ENCODE assay signal across 11 cellular contexts in the genomic region with DNA sequence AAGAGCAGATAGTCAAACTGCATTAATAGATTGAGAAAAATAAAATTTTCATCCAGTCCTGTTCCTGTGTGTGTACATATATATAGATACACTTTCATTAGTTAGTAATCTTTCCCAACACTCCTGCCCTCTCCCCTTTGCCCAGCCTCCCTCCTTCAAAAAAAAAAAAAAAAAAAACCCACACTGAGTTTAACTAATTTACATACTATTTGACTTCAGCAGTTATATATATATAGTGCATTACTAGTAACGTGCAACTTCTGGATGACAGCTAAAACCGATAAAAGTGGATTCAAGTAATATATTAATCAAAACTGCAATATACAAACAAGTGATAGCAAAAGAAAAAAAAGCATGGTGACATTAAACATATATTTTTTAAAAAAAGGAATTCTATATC. TPM values are rescaled to one million over a fixed set of nuclear protein-coding genes. Genes with fewer than 3 reads are reported as not detected.
DNase-seq lines count a peak whose midpoint lies in the region; ATAC-seq and TF ChIP-seq lines count a peak whose summit lies in the region.
"Had no signal": no experiment of that assay in that cellular context is flagged by ENCODE, and none has a peak within 500 bp of the region (broad histone marks: within the 10 kb centered on the region; RNA-seq: fewer than 3 reads in every experiment).

No MANE protein-coding gene starts in this region.

- POLR2A ChIA-PET in activated CD4-positive, alpha-beta T cell treated with anti-CD3 and anti-CD28 coated beads for 36 hours (lab: Charles Lee) = no interaction called here

- H3K27ac ChIP-seq in GM23338 (ENCODE audit: low read depth) = no peak overlapping the region
- H3K27ac ChIP-seq in angular gyrus (ENCODE audit: low read depth, low read length) = peak overlapping the region; percentile 68
- H3K27ac ChIP-seq in gastrocnemius medialis = peak overlapping the region; percentile 86 to 92 (median 88)

- no peaks in the 10 kb centered on the region for H3K9me2 ChIP-seq in GM23338 (ENCODE audit: insufficient read depth)

- H4K20me1 ChIP-seq in GM23338 (replicated peaks; ENCODE audit: insufficient read depth) = no peaks in the 10 kb centered on the region

- CTCF ChIA-PET in activated CD4-positive, alpha-beta T cell treated with anti-CD3 and anti-CD28 coated beads for 36 hours (lab: Charles Lee) = interaction anchor here (0.7 kb wide), 1 partner anchor 671 kb away, joined by 3 read pairs; no protein-coding TSS in a partner anchor

- no peak for TF ChIP-seq POLR2A in gastrocnemius medialis (IDR thresholded peaks at IDR 0.05)

- H3F3A ChIP-seq in GM23338 (replicated peaks; ENCODE audit: low read depth) = no peaks in the 10 kb centered on the region

- peaks cover 50% of the 10 kb centered on the region for H3K4me1 Mint-ChIP-seq in GM23338
- peaks cover 4% of the 10 kb centered on the region for H3K4me1 Mint-ChIP-seq in activated CD4-positive, alpha-beta T cell treated with anti-CD3 and anti-CD28 coated beads for 36 hours

- H3K4me3 Mint-ChIP-seq in GM23338 = peak overlapping the region; percentile 91
- H3K4me3 Mint-ChIP-seq in activated CD4-positive, alpha-beta T cell treated with anti-CD3 and anti-CD28 coated beads for 36 hours = no peak overlapping the region
- H3K4me3 Mint-ChIP-seq: naive thymus-derived CD8-positive, alpha-beta T cell had no signal

- ATAC-seq in GM23338 = no peak
- ATAC-seq in gastrocnemius medialis = no peak
- no peak for ATAC-seq in activated CD4-positive, alpha-beta T cell treated with anti-CD3 and anti-CD28 coated beads for 36 hours
- ATAC-seq: naive thymus-derived CD8-positive, alpha-beta T cell had no signal

- peaks cover 61% of the 10 kb centered on the region for H3K79me2 ChIP-seq in GM23338 (replicated peaks; ENCODE audit: insufficient read depth)

- no peaks in the 10 kb centered on the region for H3K36me3 Mint-ChIP-seq in GM23338 (ENCODE audit: low read depth)
- no peaks in the 10 kb centered on the region for H3K36me3 Mint-ChIP-seq in activated CD4-positive, alpha-beta T cell treated with anti-CD3 and anti-CD28 coated beads for 36 hours (ENCODE audit: low read depth)
- H3K36me3 Mint-ChIP-seq: naive thymus-derived CD8-positive, alpha-beta T cell had no signal

- no peak overlapping the region for H3K27ac Mint-ChIP-seq in GM23338
- no peak overlapping the region for H3K27ac Mint-ChIP-seq in activated CD4-positive, alpha-beta T cell treated with anti-CD3 and anti-CD28 coated beads for 36 hours
- H3K27ac Mint-ChIP-seq: naive thymus-derived CD8-positive, alpha-beta T cell had no signal

- no peaks in the 10 kb centered on the region for H3K9me3 Mint-ChIP-seq in GM23338
- H3K9me3 Mint-ChIP-seq in activated CD4-positive, alpha-beta T cell treated with anti-CD3 and anti-CD28 coated beads for 36 hours (ENCODE audit: low read depth) = no peaks in the 10 kb centered on the region

- in situ Hi-C loops in gastrocnemius medialis (cut with MboI; ENCODE audit: low sequenced_read_pairs in 4 of 4) = no loop called here

- DNase-seq in GM23338 (ENCODE audit: low spot score) (no peak), gastrocnemius medialis (no peak), NCI-H128 (lab: John Stamatoyannopoulos, UW; ENCODE audit: unreplicated experiment) (no peak), NOMO-1 (lab: John Stamatoyannopoulos, UW; ENCODE audit: unreplicated experiment in 2 of 2) (no peak), NCI-H345 (lab: John Stamatoyannopoulos, UW) (no peak)
- DNase-seq in activated CD4-positive, alpha-beta T cell treated with anti-CD3 and anti-CD28 coated beads for 36 hours = no peak
- DNase-seq: Caco-2; naive thymus-derived CD8-positive, alpha-beta T cell; NCI-H510A treated with DMSO at 0.1 percent for 48 hours had no signal

- no peaks in the 10 kb centered on the region for H3K9me3 ChIP-seq in iPS-15b (ENCODE audit: control insufficient read depth, insufficient read depth, low read length)
- no peaks in the 10 kb centered on the region for H3K9me3 ChIP-seq in gastrocnemius medialis
- H3K9me3 ChIP-seq: Caco-2 had no signal

- intact Hi-C loops in gastrocnemius medialis (cut with DNase I; ENCODE audit: low total_unique reads) = loop anchor here (5.0 kb wide), 1 partner anchor 387 kb away; no protein-coding TSS in a partner anchor
- intact Hi-C loops in activated CD4-positive, alpha-beta T cell treated with anti-CD3 and anti-CD28 coated beads for 36 hours (cut with DNase I, micrococcal nuclease) = no loop called here

- H3K4me3 ChIP-seq in GM23338 (peak overlapping the region; percentile 80), iPS-15b (ENCODE audit: low read depth, low read length) (peak overlapping the region; percentile 81), gastrocnemius medialis (peak overlapping the region; percentile 70 to 78 (median 77))

- peaks cover 43% of the 10 kb centered on the region for H3K4me1 ChIP-seq in GM23338 (ENCODE audit: insufficient read depth)
- H3K4me1 ChIP-seq in iPS-15b (ENCODE audit: control insufficient read depth, insufficient read depth, low read length) = peaks cover 3% of the 10 kb centered on the region
- H3K4me1 ChIP-seq in gastrocnemius medialis = peaks cover 0 to 6% of the 10 kb centered on the region in 2 donors
- H3K4me1 ChIP-seq: Caco-2 had no signal

- H2AFZ ChIP-seq in GM23338 = no peak overlapping the region

- H3K27me3 Mint-ChIP-seq in GM23338 (ENCODE audit: insufficient read depth, low read depth, poor library complexity) = peaks cover 4% of the 10 kb centered on the region
- peaks cover 22% of the 10 kb centered on the region for H3K27me3 Mint-ChIP-seq in activated CD4-positive, alpha-beta T cell treated with anti-CD3 and anti-CD28 coated beads for 36 hours

- no peaks in the 10 kb centered on the region for H3K27me3 ChIP-seq in GM23338 (ENCODE audit: insufficient read depth)
- no peaks in the 10 kb centered on the region for H3K27me3 ChIP-seq in iPS-15b (ENCODE audit: control insufficient read depth, insufficient read depth, low read length)
- no peaks in the 10 kb centered on the region for H3K27me3 ChIP-seq in gastrocnemius medialis

- no peak overlapping the region for H3K9ac ChIP-seq in iPS-15b (ENCODE audit: low read depth, low read length)

- TF ChIP-seq CTCF in GM23338 (conservative IDR thresholded peaks at IDR 0.05; ENCODE audit: low read depth in 2 of 2) = no peak
- TF ChIP-seq CTCF in gastrocnemius medialis (IDR thresholded peaks at IDR 0.05 in 4 of 5, conservative IDR thresholded peaks at IDR 0.05 in 1 of 5) = no peak

- peak overlapping the region; percentile 88 for H3K4me2 ChIP-seq in GM23338

- H3K36me3 ChIP-seq in GM23338 (ENCODE audit: insufficient read depth) (no peaks in the 10 kb centered on the region), iPS-15b (ENCODE audit: control insufficient read depth, insufficient read depth, low read length) (no peaks in the 10 kb centered on the region), gastrocnemius medialis (no peaks in the 10 kb centered on the region)

TF ChIP-seq in GM23338, 12 proteins besides CTCF, POLR2A, EP300 and RAD21 (continues in another document):
- TF ChIP-seq CREB1 (CRISPR knock-in tag; IDR thresholded peaks at IDR 0.05; ENCODE audit: low read depth) (no peak), JUNB (IDR thresholded peaks at IDR 0.05; ENCODE audit: unreplicated experiment) (no peak), ZNF331 (CRISPR knock-in tag; IDR thresholded peaks at IDR 0.05; ENCODE audit: low read depth) (no peak), EZH2 (IDR thresholded peaks at IDR 0.05; ENCODE audit: low read depth, unreplicated experiment) (no peak), EZH2phosphoT487 (IDR thresholded peaks at IDR 0.05; ENCODE audit: unreplicated experiment) (no peak), POLR2AphosphoS5 (IDR thresholded peaks at IDR 0.05; ENCODE audit: low read depth) (no peak), STAT1 (IDR thresholded peaks at IDR 0.05; ENCODE audit: unreplicated experiment) (no peak)
- TF ChIP-seq, protein P1, sequence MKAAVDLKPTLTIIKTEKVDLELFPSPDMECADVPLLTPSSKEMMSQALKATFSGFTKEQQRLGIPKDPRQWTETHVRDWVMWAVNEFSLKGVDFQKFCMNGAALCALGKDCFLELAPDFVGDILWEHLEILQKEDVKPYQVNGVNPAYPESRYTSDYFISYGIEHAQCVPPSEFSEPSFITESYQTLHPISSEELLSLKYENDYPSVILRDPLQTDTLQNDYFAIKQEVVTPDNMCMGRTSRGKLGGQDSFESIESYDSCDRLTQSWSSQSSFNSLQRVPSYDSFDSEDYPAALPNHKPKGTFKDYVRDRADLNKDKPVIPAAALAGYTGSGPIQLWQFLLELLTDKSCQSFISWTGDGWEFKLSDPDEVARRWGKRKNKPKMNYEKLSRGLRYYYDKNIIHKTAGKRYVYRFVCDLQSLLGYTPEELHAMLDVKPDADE (IDR thresholded peaks at IDR 0.05) = no peak
- TF ChIP-seq, protein P2, sequence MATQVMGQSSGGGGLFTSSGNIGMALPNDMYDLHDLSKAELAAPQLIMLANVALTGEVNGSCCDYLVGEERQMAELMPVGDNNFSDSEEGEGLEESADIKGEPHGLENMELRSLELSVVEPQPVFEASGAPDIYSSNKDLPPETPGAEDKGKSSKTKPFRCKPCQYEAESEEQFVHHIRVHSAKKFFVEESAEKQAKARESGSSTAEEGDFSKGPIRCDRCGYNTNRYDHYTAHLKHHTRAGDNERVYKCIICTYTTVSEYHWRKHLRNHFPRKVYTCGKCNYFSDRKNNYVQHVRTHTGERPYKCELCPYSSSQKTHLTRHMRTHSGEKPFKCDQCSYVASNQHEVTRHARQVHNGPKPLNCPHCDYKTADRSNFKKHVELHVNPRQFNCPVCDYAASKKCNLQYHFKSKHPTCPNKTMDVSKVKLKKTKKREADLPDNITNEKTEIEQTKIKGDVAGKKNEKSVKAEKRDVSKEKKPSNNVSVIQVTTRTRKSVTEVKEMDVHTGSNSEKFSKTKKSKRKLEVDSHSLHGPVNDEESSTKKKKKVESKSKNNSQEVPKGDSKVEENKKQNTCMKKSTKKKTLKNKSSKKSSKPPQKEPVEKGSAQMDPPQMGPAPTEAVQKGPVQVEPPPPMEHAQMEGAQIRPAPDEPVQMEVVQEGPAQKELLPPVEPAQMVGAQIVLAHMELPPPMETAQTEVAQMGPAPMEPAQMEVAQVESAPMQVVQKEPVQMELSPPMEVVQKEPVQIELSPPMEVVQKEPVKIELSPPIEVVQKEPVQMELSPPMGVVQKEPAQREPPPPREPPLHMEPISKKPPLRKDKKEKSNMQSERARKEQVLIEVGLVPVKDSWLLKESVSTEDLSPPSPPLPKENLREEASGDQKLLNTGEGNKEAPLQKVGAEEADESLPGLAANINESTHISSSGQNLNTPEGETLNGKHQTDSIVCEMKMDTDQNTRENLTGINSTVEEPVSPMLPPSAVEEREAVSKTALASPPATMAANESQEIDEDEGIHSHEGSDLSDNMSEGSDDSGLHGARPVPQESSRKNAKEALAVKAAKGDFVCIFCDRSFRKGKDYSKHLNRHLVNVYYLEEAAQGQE (IDR thresholded peaks at IDR 0.05; ENCODE audit: unreplicated experiment) = no peak

RNA-seq across cellular contexts. Expression of a gene that starts 1.4 kb away (rescaled TPM):
- total RNA-seq in GM23338 (2014; rRNA removed; shearing (Covaris generic)) = 13.2 and 17.2 TPM in 2 replicates
- 12.1 and 23.6 TPM in 2 replicates for polyA plus RNA-seq in GM23338 (2016; fragmentation: Nextera tagmentation; extraction: Ambion mirVana)
- 1 to 10 TPM in 2 of 4 donors, under 1 TPM in 2; 0.42 to 3.1 (median 1.3) TPM for total RNA-seq in gastrocnemius medialis
- not detected for total RNA-seq in activated CD4-positive, alpha-beta T cell treated with anti-CD3 and anti-CD28 coated beads for 36 hours
- total RNA-seq: Caco-2; naive thymus-derived CD8-positive, alpha-beta T cell had no signal
- polyA plus RNA-seq: naive thymus-derived CD8-positive, alpha-beta T cell had no signal
